Comparison of ENCODE assay signal across 1 cellular context in the genomic region with DNA sequence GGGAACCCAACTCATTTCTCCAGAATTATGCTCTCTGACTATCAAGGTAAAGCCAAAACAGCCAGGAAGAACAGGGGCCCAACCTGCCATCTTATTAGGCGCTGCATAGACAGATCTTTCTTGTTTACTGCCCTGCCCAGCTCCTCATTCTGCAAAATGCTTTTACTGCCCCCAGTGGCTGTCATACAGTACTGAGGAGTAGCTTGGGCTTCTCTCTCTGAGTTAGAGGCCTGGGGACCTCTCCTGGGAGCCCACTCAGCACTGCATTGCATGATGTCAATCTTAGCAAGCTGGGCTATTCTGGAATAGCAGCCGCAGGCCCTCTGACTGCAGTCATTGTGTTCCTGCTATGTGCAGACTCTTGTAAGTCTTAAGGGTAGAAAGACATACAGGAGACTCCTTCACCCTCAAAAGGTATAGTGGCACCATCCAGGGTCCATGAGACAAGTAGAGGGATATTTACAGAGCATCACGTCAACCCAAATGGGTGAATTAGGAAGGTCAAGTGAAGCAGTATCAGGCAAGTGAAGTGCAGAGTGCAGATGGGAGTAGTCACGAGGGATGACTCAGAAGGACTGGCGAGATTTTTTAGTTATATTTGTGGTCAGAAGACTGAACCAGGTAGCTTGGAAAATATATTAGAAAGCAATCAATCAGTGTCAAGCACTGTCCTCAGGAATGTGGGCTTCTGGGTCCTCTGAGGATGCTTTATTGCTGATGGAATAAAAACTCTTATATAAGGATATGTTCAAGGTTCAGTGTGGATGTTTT.
TF ChIP-seq lines count a peak whose summit lies in the region.

No MANE protein-coding gene starts in this region.

TF ChIP-seq in K562, 482 proteins besides CTCF, POLR2A, EP300 and RAD21 (continued from another document):
- TF ChIP-seq GTF2F1 (IDR thresholded peaks at IDR 0.05; ENCODE audit: low read depth, low read length), result no peak
TF ChIP-seq in K562: peak in this region for 0.
